Comparison of ENCODE assay signal across 8 cellular contexts in genomic region chr14:92039720-92040430, GRCh38. TPM values are rescaled to one million over a fixed set of nuclear protein-coding genes. Genes with fewer than 3 reads are reported as not detected.
A peak's percentile ranks its signal among the peaks of the same experiment; 100 is the strongest.
DNase-seq lines count a peak whose midpoint lies in the region; FAIRE-seq and TF ChIP-seq lines count a peak whose summit lies in the region.

Gene TRIP11, minus strand, starts transcription at chr14:92040059. Its CDS starts 374 bp downstream, at chr14:92039685.

- DNase-seq in COLO668 (lab: John Stamatoyannopoulos, UW; ENCODE audit: unreplicated experiment) (peak; percentile 98), GM20000 (ENCODE audit: low spot score) (peak; percentile 88), HT-29 (ENCODE audit: low spot score) (peak; percentile 80), NOMO-1 treated with dmso at 0.1 percent for 144 hours (lab: John Stamatoyannopoulos, UW; ENCODE audit: unreplicated experiment) (peak; percentile 81), H1 (ENCODE audit: low read depth in 1 of 2, low spot score in 2 of 2) (peak; percentile 74 to 95), mesendoderm (peak; percentile 96)
- peak; percentile 86 to 93 (median 92) for DNase-seq in activated CD8-positive, alpha-beta memory T cell treated with anti-CD3 and anti-CD28 coated beads for 48 hours (ENCODE audit: low read depth in 2 of 3, low spot score in 2 of 3)
- DNase-seq in stimulated activated CD8-positive, alpha-beta memory T cell treated with anti-CD3 and anti-CD28 coated beads, Interleukin-15, amount 100 ng/mL, for 1 hour (ENCODE audit: low read depth): peak; percentile 91

- H3K36me3 ChIP-seq in H1 (ENCODE audit: control insufficient read depth in 2 of 4, insufficient read depth in 4 of 4, low read length in 3 of 4) (no peaks in the 10 kb centered on the region), mesendoderm (ENCODE audit: control insufficient read depth, insufficient read depth, low read length) (no peaks in the 10 kb centered on the region)

- no peak for TF ChIP-seq EP300 in H1 (IDR thresholded peaks at IDR 0.05; ENCODE audit: borderline replicate concordance in 1 of 2, low read depth in 2 of 2, low read length in 2 of 2)

- no peak within 1 kb of the TSS for H2BK20ac ChIP-seq in H1 (ENCODE audit: low read length)

- POLR2A ChIA-PET in H1 (lab: Charles Lee; ENCODE audit: partially characterized antibody): interaction anchor here (0.6 to 3.3 kb wide), 17 partner anchors 8 to 83 kb away, joined by 3 to 24 read pairs (median 6); partner anchors contain the start of genes ATXN3, CPSF2 and NDUFB1

- TF ChIP-seq CTCF in GM20000 (IDR thresholded peaks at IDR 0.05; ENCODE audit: extremely low read depth, missing control alignments) (no peak), H1 (IDR thresholded peaks at IDR 0.05; ENCODE audit: control extremely low read depth in 1 of 3, insufficient read depth in 1 of 3, low read depth in 1 of 3, low read length in 3 of 3) (no peak)

- peaks cover 22 to 47% of the 10 kb centered on the region in 2 experiments for H3K79me2 ChIP-seq in H1 (ENCODE audit: control insufficient read depth in 1 of 2, insufficient read depth in 2 of 2, low read length in 2 of 2)
- peaks cover 31% of the 10 kb centered on the region for H3K79me2 ChIP-seq in mesendoderm (ENCODE audit: control insufficient read depth, insufficient read depth, low read length)

- H2AK5ac ChIP-seq in H1 (ENCODE audit: low read depth, low read length): peak within 1 kb of the TSS; percentile 88; the same call in 1 of the 2 replicates
- H2AK5ac ChIP-seq in mesendoderm (ENCODE audit: low read length): peak within 1 kb of the TSS; percentile 73

- H3K4me3 ChIP-seq in H1 (ENCODE audit: extremely low read depth in 1 of 4, insufficient read depth in 2 of 4, low read depth in 3 of 4, low read length in 4 of 4) (peak within 1 kb of the TSS; percentile 83 to 98 (median 95)), mesendoderm (ENCODE audit: low read length) (peak within 1 kb of the TSS; percentile 97)

- H3K18ac ChIP-seq in H1 (ENCODE audit: extremely low read depth, low read length) (peak within 1 kb of the TSS; percentile 92; the same call in 1 of the 2 replicates), mesendoderm (ENCODE audit: low read length) (peak within 1 kb of the TSS; percentile 91)

- peaks cover 15% of the 10 kb centered on the region for H3K23me2 ChIP-seq in H1 (ENCODE audit: low read depth, low read length)

- H2BK5ac ChIP-seq in H1 (ENCODE audit: low read depth, low read length) (peak within 1 kb of the TSS; percentile 99), mesendoderm (ENCODE audit: low read length) (peak within 1 kb of the TSS; percentile 81)

- H4K5ac ChIP-seq in H1 (ENCODE audit: insufficient read length, low read depth, low read length) (peak within 1 kb of the TSS; percentile 75), mesendoderm (ENCODE audit: low read length) (no peak within 1 kb of the TSS)

- FAIRE-seq in H1 (lab: Jason Lieb, UNC): no peak

- H4K8ac ChIP-seq in H1 (ENCODE audit: extremely low read depth, insufficient read depth, low read length) (peak within 1 kb of the TSS; percentile 99; the same call in 1 of the 2 replicates), mesendoderm (ENCODE audit: low read depth, low read length) (peak within 1 kb of the TSS; percentile 83)

- H3K27me3 ChIP-seq in H1 (replicated peaks in 1 of 4; ENCODE audit: control insufficient read depth in 3 of 4, extremely low read depth in 1 of 4, insufficient read depth in 3 of 4, low read length in 3 of 4) (no peaks in the 10 kb centered on the region), mesendoderm (ENCODE audit: insufficient read depth, low read length, poor library complexity) (no peaks in the 10 kb centered on the region)

- H3K56ac ChIP-seq in H1 (replicated peaks; ENCODE audit: insufficient read length, low read depth, low read length) (peak within 1 kb of the TSS; percentile 93), mesendoderm (ENCODE audit: low read length) (peak within 1 kb of the TSS; percentile 98)

- peak within 1 kb of the TSS; percentile 45 for H2BK120ac ChIP-seq in H1 (replicated peaks; ENCODE audit: low read depth, low read length)
- no peak within 1 kb of the TSS for H2BK120ac ChIP-seq in mesendoderm (ENCODE audit: low read depth, low read length)

- H2BK15ac ChIP-seq in H1 (ENCODE audit: low read length): no peak within 1 kb of the TSS
- H2BK15ac ChIP-seq in mesendoderm (replicated peaks; ENCODE audit: low read depth): no peak within 1 kb of the TSS

- peak within 1 kb of the TSS; percentile 84; the same call in 1 of the 2 replicates for H2BK12ac ChIP-seq in H1 (ENCODE audit: low read depth, low read length)

- H3K9me3 ChIP-seq in H1 (ENCODE audit: insufficient read depth in 2 of 2, low read depth in 1 of 2, low read length in 1 of 2): no peaks in the 10 kb centered on the region

- no peak within 1 kb of the TSS for H3K23ac ChIP-seq in H1 (ENCODE audit: insufficient read length)
- H3K23ac ChIP-seq in mesendoderm (ENCODE audit: low read length): peak within 1 kb of the TSS; percentile 68

- peaks cover 0 to 5% (median 3%) of the 10 kb centered on the region in 4 experiments; a peak in 5 of 7 replicates for H3K4me1 ChIP-seq in H1 (replicated peaks in 1 of 4; ENCODE audit: control insufficient read depth in 3 of 4, insufficient read depth in 4 of 4, low read length in 3 of 4)
- peaks cover 7% of the 10 kb centered on the region for H3K4me1 ChIP-seq in mesendoderm (ENCODE audit: control insufficient read depth, low read depth, low read length)

- TF ChIP-seq POLR2A in H1 (IDR thresholded peaks at IDR 0.05; ENCODE audit: control extremely low read depth in 1 of 2, low read depth in 2 of 2, low read length in 2 of 2): peak; percentile 83

- CTCF ChIA-PET in H1 (lab: Charles Lee; ENCODE audit: partially characterized antibody): interaction anchor here (0.5 to 2.1 kb wide), 5 partner anchors 12 to 641 kb away, joined by 3 to 11 read pairs (median 3); partner anchors contain the start of gene ATXN3

- TF ChIP-seq RAD21 in H1 (IDR thresholded peaks at IDR 0.05 in 1 of 2, conservative IDR thresholded peaks at IDR 0.05 in 1 of 2; ENCODE audit: low read depth in 2 of 2, low read length in 2 of 2): 0 out of 4 replicates have a peak, but pooled peaks of 1 of the 2 experiments have one; percentile 1

- peak within 1 kb of the TSS; percentile 96 for H3K27ac ChIP-seq in H1 (ENCODE audit: low read depth, low read length)
- peak within 1 kb of the TSS; percentile 97 for H3K27ac ChIP-seq in mesendoderm (ENCODE audit: low read depth, low read length)

- H3K79me1 ChIP-seq in H1 (ENCODE audit: low read depth, low read length) (peaks cover 3% of the 10 kb centered on the region; the same call in 1 of the 2 replicates), mesendoderm (ENCODE audit: low read length) (peaks cover 14% of the 10 kb centered on the region)

- H3K9ac ChIP-seq in H1 (replicated peaks in 1 of 4; ENCODE audit: extremely low read depth in 1 of 4, low read depth in 3 of 4, low read length in 3 of 4) (peak within 1 kb of the TSS; percentile 82 to 99 (median 98)), mesendoderm (ENCODE audit: low read length) (peak within 1 kb of the TSS; percentile 94)

- H4K91ac ChIP-seq in H1 (replicated peaks; ENCODE audit: insufficient read length, low read length): peak within 1 kb of the TSS; percentile 46

- H3K14ac ChIP-seq in H1 (ENCODE audit: insufficient read length): no peak within 1 kb of the TSS

- peaks cover 2% of the 10 kb centered on the region in 2 experiments for H4K20me1 ChIP-seq in H1 (replicated peaks in 1 of 2; ENCODE audit: control insufficient read depth in 1 of 2, insufficient read depth in 2 of 2, low read length in 2 of 2)

- peak within 1 kb of the TSS; percentile 77 to 93 for H3K4me2 ChIP-seq in H1 (ENCODE audit: insufficient read depth in 1 of 2, low read depth in 2 of 2, low read length in 2 of 2)
- peak within 1 kb of the TSS; percentile 94 for H3K4me2 ChIP-seq in mesendoderm (ENCODE audit: low read length)

- peak within 1 kb of the TSS; percentile 91 for H2AFZ ChIP-seq in H1 (ENCODE audit: low read length)

- whole genome bisulfite sequencing in H1 (ENCODE audit: extremely low coverage in 1 of 2, insufficient coverage in 1 of 2, insufficient read length in 1 of 2, insufficient replicate concordance in 2 of 2, low coverage in 1 of 2, low lambda C conversion rate in 2 of 2, missing lambda C conversion rate in 1 of 2), 2 experiments: 3% methylated on average over 55 of the region's 57 CpGs; no CpG with 5 or more reads in 1 of the 2 experiments
- WGBS in mesendoderm (ENCODE audit: extremely low coverage, insufficient coverage, low lambda C conversion rate): no CpG with 5 or more reads among the region's 57 CpGs

- peak within 1 kb of the TSS; percentile 27 for H3K4ac ChIP-seq in H1 (replicated peaks; ENCODE audit: insufficient read length, low read depth, low read length)
- peak within 1 kb of the TSS; percentile 83 for H3K4ac ChIP-seq in mesendoderm (ENCODE audit: low read depth, low read length)

TF ChIP-seq in H1, 55 proteins besides CTCF, POLR2A, EP300 and RAD21 (continues in another document):
- TF ChIP-seq CTBP2 (IDR thresholded peaks at IDR 0.05; ENCODE audit: borderline replicate concordance, insufficient read depth, insufficient read length, low read length) (no peak), SIRT6 (IDR thresholded peaks at IDR 0.05; ENCODE audit: low read length) (no peak), EZH2 (IDR thresholded peaks at IDR 0.05; ENCODE audit: low read depth, low read length, severe bottlenecking) (no peak), TCF12 (IDR thresholded peaks at IDR 0.05; ENCODE audit: low read depth, low read length) (no peak), ASH2L (IDR thresholded peaks at IDR 0.05; ENCODE audit: low read length) (peak; percentile 78), BRCA1 (IDR thresholded peaks at IDR 0.05; ENCODE audit: low read depth, low read length) (no peak), HDAC6 (IDR thresholded peaks at IDR 0.05; ENCODE audit: low read depth, low read length) (no peak), NANOG (IDR thresholded peaks at IDR 0.05; ENCODE audit: insufficient read depth, low read depth, low read length, poor library complexity, severe bottlenecking) (no peak)

RNA-seq across cellular contexts. Expression of gene TRIP11, which starts in this region (rescaled TPM):
- total RNA-seq in HT-29 (2014; rRNA removed; shearing (Covaris generic)): 7.1 and 11.1 TPM in 2 replicates
- total RNA-seq in H1 (2021; fragmentation: NEBNext Ultra II Directional; extraction: Animal tissue kit (Norgen Biotek cat#: 25700)): 30.4 and 32.3 TPM in 2 replicates
- 1.5 and 3.3 TPM in 2 replicates for polyA plus RNA-seq in H1 (2011; rRNA removed)
- polyA plus RNA-seq in H1 (2011; cell fraction: cytosol; rRNA removed): 3.5 TPM
- polyA plus RNA-seq in H1 (2011; cell fraction: nucleus; rRNA removed): 9.3 TPM
- polyA plus RNA-seq in H1 (2012, experiment 1 of 2): 9.7 to 12.5 TPM (median 11.2 TPM) in 4 replicates
- 1.0 TPM for polyA plus RNA-seq in H1 (2012, experiment 2 of 2)
- 17.0 TPM for polyA plus RNA-seq in H1 (2013, experiment 1 of 2)
- 17.7 TPM for polyA plus RNA-seq in H1 (2013, experiment 2 of 2)
- 54.9 and 75.1 TPM in 2 replicates for polyA minus RNA-seq in H1 (2011; rRNA and poly(A)+ RNA removed)
- 8.7 TPM for polyA minus RNA-seq in H1 (2011; cell fraction: cytosol; rRNA and poly(A)+ RNA removed)
- polyA minus RNA-seq in H1 (2011; cell fraction: nucleus; rRNA and poly(A)+ RNA removed): 98.1 TPM
- polyA plus RNA-seq in mesendoderm (2013, experiment 1 of 2): 12.5 TPM
- 14.3 TPM for polyA plus RNA-seq in mesendoderm (2013, experiment 2 of 2)

Comparison
In these comparisons a context has a peak if more than half of its experiments do, and no peak if none do; other contexts are left out.
1. Peak in every context shown above with its lines: DNase-seq, H3K4me3 ChIP-seq and H3K27ac ChIP-seq.